In the genomic region with DNA sequence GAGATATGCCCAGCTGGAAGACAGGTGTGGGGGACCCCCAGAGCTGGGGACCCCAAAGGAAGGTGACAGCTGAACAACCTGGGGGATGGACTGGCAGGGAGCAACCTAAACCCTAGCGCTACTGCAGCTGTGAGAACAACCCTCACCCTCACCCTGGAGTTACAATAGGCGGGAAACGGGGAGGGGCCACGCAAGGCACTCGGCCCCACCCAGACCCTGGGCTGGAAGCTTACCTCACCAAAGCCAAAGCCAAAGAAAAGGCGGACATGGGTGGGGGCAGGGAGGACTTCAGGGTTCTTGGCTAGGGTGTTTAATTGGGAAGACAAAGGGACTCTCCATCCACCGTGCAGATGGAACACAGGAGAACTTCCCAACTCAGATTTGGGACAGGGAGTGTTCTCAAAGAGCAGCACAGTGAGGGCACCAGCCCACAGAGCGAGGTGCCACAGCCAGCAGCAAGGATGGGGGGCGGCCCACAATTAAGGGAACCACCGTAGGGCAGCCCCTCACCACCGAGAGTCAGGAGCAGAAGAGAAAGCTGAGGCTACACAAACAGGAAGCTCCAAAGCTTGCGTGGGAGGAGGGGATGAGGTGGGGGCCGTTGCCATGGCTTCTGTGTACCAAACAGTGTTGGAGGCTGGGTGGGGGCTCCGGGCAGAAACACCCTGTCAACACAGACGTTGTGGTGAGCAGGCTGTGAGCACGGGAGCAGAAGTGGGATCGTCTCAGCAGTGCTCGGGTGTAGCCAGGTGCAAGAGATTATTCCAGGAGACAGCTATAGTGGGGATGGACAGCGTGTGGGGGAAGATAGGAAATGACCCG, we compare ENCODE assay signal across 8 cellular contexts. TPM values are rescaled to one million over a fixed set of nuclear protein-coding genes. Genes with fewer than 3 reads are reported as not detected.
DNase-seq lines count a peak whose midpoint lies in the region; ATAC-seq lines count a peak whose summit lies in the region.

No MANE protein-coding gene starts in this region.

- peak; percentile 34 for ATAC-seq in GM18517 (IDR thresholded peaks at IDR 0.05; ENCODE audit: unreplicated experiment)
- ATAC-seq in HG02938 (IDR thresholded peaks at IDR 0.05; ENCODE audit: unreplicated experiment) = peak; percentile 41

- peak; percentile 72 for DNase-seq in NCI-H2107 (lab: John Stamatoyannopoulos, UW)
- peak; percentile 46 to 66 for DNase-seq in activated CD4-positive, alpha-beta T cell treated with anti-CD3 and anti-CD28 coated beads for 24 hours (ENCODE audit: low read depth in 2 of 2)
- peak; percentile 96 to 97 for DNase-seq in lung microvascular endothelial cell (ENCODE audit: low read depth in 2 of 2)
- DNase-seq in stimulated activated CD8-positive, alpha-beta memory T cell treated with anti-CD3 and anti-CD28 coated beads, Interleukin-15, amount 100 ng/mL, for 1 hour (ENCODE audit: low read depth) = peak; percentile 78
- no peak for DNase-seq in putamen (ENCODE audit: low spot score)

- peak overlapping the region; percentile 67 for H3K27ac ChIP-seq in cingulate gyrus (ENCODE audit: low read depth, low read length)

RNA-seq across cellular contexts. Expression of gene TAGLN2, which starts 1.9 kb away (rescaled TPM):
- 59.1 and 165 TPM in 2 replicates for total RNA-seq in lung microvascular endothelial cell

RNA-seq across cellular contexts. Expression of gene IGSF9, which starts 22.0 kb away (rescaled TPM):
- under 0.01 TPM in 1 of 2 replicates, not detected in the other for total RNA-seq in lung microvascular endothelial cell

RNA-seq across cellular contexts. Expression of gene CFAP45, which starts 23.4 kb away (rescaled TPM):
- under 0.01 and 0.22 TPM in 2 replicates for total RNA-seq in lung microvascular endothelial cell

RNA-seq across cellular contexts. Expression of gene SLAMF9, which starts 30.6 kb away (rescaled TPM):
- total RNA-seq in lung microvascular endothelial cell = not detected in 2 replicates
